Comparison of ENCODE assay signal across 8 cellular contexts in the genomic region with DNA sequence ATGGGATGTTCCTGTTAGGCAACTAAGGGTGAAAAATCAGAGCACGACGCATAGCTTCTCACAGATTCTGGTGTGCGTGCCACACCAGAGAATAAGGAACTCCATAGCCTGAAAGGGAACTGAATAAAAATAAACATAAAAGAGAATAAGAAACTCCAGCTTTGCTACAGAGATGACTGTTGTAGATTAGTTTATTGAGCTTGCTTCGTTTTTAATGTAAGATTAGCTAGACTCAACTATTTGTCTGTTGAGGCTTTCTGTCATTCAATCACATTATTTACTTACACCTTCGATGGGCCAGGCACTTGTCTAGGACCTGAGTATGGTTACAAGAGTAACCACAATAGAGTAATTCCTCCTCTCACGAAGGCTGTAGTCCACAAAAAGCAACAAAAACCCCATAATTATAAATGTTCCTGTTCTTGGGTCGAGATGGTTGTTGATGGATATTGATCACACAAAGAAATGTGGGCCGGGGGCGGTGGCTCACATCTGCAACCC. TPM values are rescaled to one million over a fixed set of nuclear protein-coding genes. Genes with fewer than 3 reads are reported as not detected.
A peak's percentile ranks its signal among the peaks of the same experiment; 100 is the strongest.
DNase-seq lines count a peak whose midpoint lies in the region; ATAC-seq, FAIRE-seq and TF ChIP-seq lines count a peak whose summit lies in the region.

No MANE protein-coding gene starts in this region.

- peaks cover 21% of the 10 kb centered on the region for H3K36me3 Mint-ChIP-seq in progenitor cell of endocrine pancreas (ENCODE audit: insufficient read depth)

- 89% methylated on average over 9 of the region's 9 CpGs; no CpG with 5 or more reads in 1 of the 2 experiments for WGBS in H1 (ENCODE audit: extremely low coverage in 1 of 2, insufficient coverage in 1 of 2, insufficient read length in 1 of 2, insufficient replicate concordance in 2 of 2, low coverage in 1 of 2, low lambda C conversion rate in 2 of 2, missing lambda C conversion rate in 1 of 2), 2 experiments

- no peak overlapping the region for H2BK12ac ChIP-seq in H1 (ENCODE audit: low read depth, low read length)

- no peak overlapping the region for H2BK120ac ChIP-seq in H1 (replicated peaks; ENCODE audit: low read depth, low read length)

- no peak overlapping the region for H3K18ac ChIP-seq in H1 (ENCODE audit: extremely low read depth, low read length)

- H4K91ac ChIP-seq in H1 (replicated peaks; ENCODE audit: insufficient read length, low read length) = no peak overlapping the region

- no peaks in the 10 kb centered on the region for H3K27me3 ChIP-seq in H1 (replicated peaks in 1 of 4; ENCODE audit: control insufficient read depth in 3 of 4, extremely low read depth in 1 of 4, insufficient read depth in 3 of 4, low read length in 3 of 4)

- peak overlapping the region; percentile 100 for H3K27ac Mint-ChIP-seq in progenitor cell of endocrine pancreas

- no peak for FAIRE-seq in H1 (lab: Jason Lieb, UNC)

- peak overlapping the region; percentile 53; the same call in 1 of the 2 replicates for H3K27ac ChIP-seq in H1 (ENCODE audit: low read depth, low read length)

- H3K14ac ChIP-seq in H1 (ENCODE audit: insufficient read length) = no peak overlapping the region

- DNase-seq in GM12864 (ENCODE audit: low read depth) (no peak), NOMO-1 treated with dmso at 0.1 percent for 144 hours (lab: John Stamatoyannopoulos, UW; ENCODE audit: unreplicated experiment) (peak; percentile 39), H1 (ENCODE audit: low read depth in 1 of 2, low spot score in 2 of 2) (no peak), progenitor cell of endocrine pancreas (ENCODE audit: low spot score, unreplicated experiment) (no peak), left lobe of liver (ENCODE audit: low spot score) (no peak), amygdala (lab: John Stamatoyannopoulos, UW) (no peak)

- TF ChIP-seq RAD21 in H1 (IDR thresholded peaks at IDR 0.05 in 1 of 2, conservative IDR thresholded peaks at IDR 0.05 in 1 of 2; ENCODE audit: low read depth in 2 of 2, low read length in 2 of 2) = no peak

- H3K4me3 ChIP-seq in GM12864 (ENCODE audit: low read depth, low read length) (peak overlapping the region; percentile 43), H1 (ENCODE audit: extremely low read depth in 1 of 4, insufficient read depth in 2 of 4, low read depth in 3 of 4, low read length in 4 of 4) (peak overlapping the region in 1 of 4 experiments; percentile 96; a peak in 2 of 8 replicates)

- ATAC-seq in GM21526 (IDR thresholded peaks at IDR 0.05; ENCODE audit: low FRiP score, unreplicated experiment) (no peak), HG03135 (IDR thresholded peaks at IDR 0.05; ENCODE audit: unreplicated experiment) (no peak), left lobe of liver (no peak)

- H3K36me3 ChIP-seq in H1 (ENCODE audit: control insufficient read depth in 2 of 4, insufficient read depth in 4 of 4, low read length in 3 of 4) = peaks cover 9 to 44% (median 23%) of the 10 kb centered on the region in 4 experiments

- H3K9me3 ChIP-seq in H1 (ENCODE audit: insufficient read depth in 2 of 2, low read depth in 1 of 2, low read length in 1 of 2) = no peaks in the 10 kb centered on the region

- H2AK5ac ChIP-seq in H1 (ENCODE audit: low read depth, low read length) = no peak overlapping the region; the same call in 1 of the 2 replicates

- peaks cover 0 to 3% (median 0%) of the 10 kb centered on the region in 4 experiments; a peak in 1 of 7 replicates for H3K4me1 ChIP-seq in H1 (replicated peaks in 1 of 4; ENCODE audit: control insufficient read depth in 3 of 4, insufficient read depth in 4 of 4, low read length in 3 of 4)

- peak overlapping the region; percentile 17; the same call in 1 of the 2 replicates for H2AFZ ChIP-seq in H1 (ENCODE audit: low read length)

- CTCF ChIA-PET in H1 (lab: Charles Lee; ENCODE audit: partially characterized antibody) = interaction anchor here (0.7 to 2.3 kb wide), 8 partner anchors 18 to 167 kb away, joined by 3 to 5 read pairs (median 4); no protein-coding TSS in a partner anchor

- TF ChIP-seq CTCF in GM12864 (IDR thresholded peaks at IDR 0.05; ENCODE audit: low read depth, low read length, missing control alignments) (no peak), H1 (IDR thresholded peaks at IDR 0.05; ENCODE audit: control extremely low read depth in 1 of 3, insufficient read depth in 1 of 3, low read depth in 1 of 3, low read length in 3 of 3) (no peak), progenitor cell of endocrine pancreas (IDR thresholded peaks at IDR 0.05; ENCODE audit: unreplicated experiment) (peak; percentile 2)

- no peaks in the 10 kb centered on the region for H3K79me1 ChIP-seq in H1 (ENCODE audit: low read depth, low read length)

- no peaks in the 10 kb centered on the region for H3K27me3 Mint-ChIP-seq in progenitor cell of endocrine pancreas

- peak overlapping the region; percentile 74 for H3K4ac ChIP-seq in H1 (replicated peaks; ENCODE audit: insufficient read length, low read depth, low read length)

- H4K8ac ChIP-seq in H1 (ENCODE audit: extremely low read depth, insufficient read depth, low read length) = no peak overlapping the region

- TF ChIP-seq POLR2A in H1 (IDR thresholded peaks at IDR 0.05; ENCODE audit: control extremely low read depth in 1 of 2, low read depth in 2 of 2, low read length in 2 of 2) = no peak

- peak overlapping the region; percentile 69 for H2BK5ac ChIP-seq in H1 (ENCODE audit: low read depth, low read length)

- no peak overlapping the region for H2BK20ac ChIP-seq in H1 (ENCODE audit: low read length)

- peaks cover 0 to 4% of the 10 kb centered on the region in 2 experiments for H4K20me1 ChIP-seq in H1 (replicated peaks in 1 of 2; ENCODE audit: control insufficient read depth in 1 of 2, insufficient read depth in 2 of 2, low read length in 2 of 2)

- TF ChIP-seq EP300 in H1 (IDR thresholded peaks at IDR 0.05; ENCODE audit: borderline replicate concordance in 1 of 2, low read depth in 2 of 2, low read length in 2 of 2) = no peak

- no peak overlapping the region for H4K5ac ChIP-seq in H1 (ENCODE audit: insufficient read length, low read depth, low read length)

- no peak overlapping the region for H2BK15ac ChIP-seq in H1 (ENCODE audit: low read length)

- no peaks in the 10 kb centered on the region for H3K23me2 ChIP-seq in H1 (ENCODE audit: low read depth, low read length)

- peak overlapping the region; percentile 98 for H3K4me3 Mint-ChIP-seq in progenitor cell of endocrine pancreas (ENCODE audit: low read depth)

- POLR2A ChIA-PET in H1 (lab: Charles Lee; ENCODE audit: partially characterized antibody) = interaction anchor here (0.6 to 47.9 kb wide), 19 partner anchors 10 to 272 kb away, joined by 3 to 1221 read pairs (median 4); partner anchors contain the start of genes KNTC1 and RSRC2

- H3K56ac ChIP-seq in H1 (replicated peaks; ENCODE audit: insufficient read length, low read depth, low read length) = no peak overlapping the region

- peaks cover 0 to 34% of the 10 kb centered on the region in 2 experiments; a peak in 2 of 4 replicates for H3K79me2 ChIP-seq in H1 (ENCODE audit: control insufficient read depth in 1 of 2, insufficient read depth in 2 of 2, low read length in 2 of 2)

- H3K4me2 ChIP-seq in H1 (ENCODE audit: insufficient read depth in 1 of 2, low read depth in 2 of 2, low read length in 2 of 2) = peak overlapping the region; percentile 46 to 55; a peak in 3 of 4 replicates

- no peaks in the 10 kb centered on the region for H3K9me3 Mint-ChIP-seq in progenitor cell of endocrine pancreas (ENCODE audit: low read depth)

- H3K23ac ChIP-seq in H1 (ENCODE audit: insufficient read length) = no peak overlapping the region

- H3K9ac ChIP-seq in H1 (replicated peaks in 1 of 4; ENCODE audit: extremely low read depth in 1 of 4, low read depth in 3 of 4, low read length in 3 of 4) = peak overlapping the region in 2 of 4 experiments; percentile 14 to 93; a peak in 4 of 7 replicates

- peaks cover 13% of the 10 kb centered on the region for H3K4me1 Mint-ChIP-seq in progenitor cell of endocrine pancreas (ENCODE audit: low read depth)

RNA-seq across cellular contexts. Expression of gene ZCCHC8, which starts 0.8 kb away (rescaled TPM):
- 27.4 and 28.9 TPM in 2 replicates for total RNA-seq in H1 (2021; fragmentation: NEBNext Ultra II Directional; extraction: Animal tissue kit (Norgen Biotek cat#: 25700))
- polyA plus RNA-seq in H1 (2011; rRNA removed) = 12.1 and 13.8 TPM in 2 replicates
- polyA plus RNA-seq in H1 (2011; cell fraction: cytosol; rRNA removed) = 20.5 TPM
- polyA plus RNA-seq in H1 (2011; cell fraction: nucleus; rRNA removed) = 22.8 TPM
- polyA plus RNA-seq in H1 (2012, experiment 1 of 2) = 18.1 to 23.6 TPM (median 19.9 TPM) in 4 replicates
- polyA plus RNA-seq in H1 (2012, experiment 2 of 2) = 2.5 TPM
- polyA plus RNA-seq in H1 (2013, experiment 1 of 2) = 22.3 TPM
- polyA plus RNA-seq in H1 (2013, experiment 2 of 2) = 20.5 TPM
- polyA minus RNA-seq in H1 (2011; rRNA and poly(A)+ RNA removed) = 16.7 and 17.3 TPM in 2 replicates
- 12.0 TPM for polyA minus RNA-seq in H1 (2011; cell fraction: cytosol; rRNA and poly(A)+ RNA removed)
- polyA minus RNA-seq in H1 (2011; cell fraction: nucleus; rRNA and poly(A)+ RNA removed) = 12.4 TPM
- total RNA-seq in progenitor cell of endocrine pancreas = 33.4 and 34.9 TPM in 2 replicates
- total RNA-seq in left lobe of liver = 9.9 TPM

RNA-seq across cellular contexts. Expression of gene RSRC2, which starts 25.2 kb away (rescaled TPM):
- 71.4 and 72.8 TPM in 2 replicates for total RNA-seq in H1 (2021; fragmentation: NEBNext Ultra II Directional; extraction: Animal tissue kit (Norgen Biotek cat#: 25700))
- polyA plus RNA-seq in H1 (2011; rRNA removed) = 8.6 and 15.9 TPM in 2 replicates
- polyA plus RNA-seq in H1 (2011; cell fraction: cytosol; rRNA removed) = 42.3 TPM
- 20.4 TPM for polyA plus RNA-seq in H1 (2011; cell fraction: nucleus; rRNA removed)
- polyA plus RNA-seq in H1 (2012, experiment 1 of 2) = 68.4 to 128 TPM (median 81.6 TPM) in 4 replicates
- polyA plus RNA-seq in H1 (2012, experiment 2 of 2) = 7.6 TPM
- polyA plus RNA-seq in H1 (2013, experiment 1 of 2) = 68.8 TPM
- 66.4 TPM for polyA plus RNA-seq in H1 (2013, experiment 2 of 2)
- 14.6 and 17.1 TPM in 2 replicates for polyA minus RNA-seq in H1 (2011; rRNA and poly(A)+ RNA removed)
- polyA minus RNA-seq in H1 (2011; cell fraction: cytosol; rRNA and poly(A)+ RNA removed) = 18.6 TPM
- polyA minus RNA-seq in H1 (2011; cell fraction: nucleus; rRNA and poly(A)+ RNA removed) = 56.0 TPM
- total RNA-seq in progenitor cell of endocrine pancreas (124 and 131 TPM in 2 replicates), left lobe of liver (25.2 TPM)

RNA-seq across cellular contexts. Expression of gene KNTC1, which starts 25.5 kb away (rescaled TPM):
- 66.6 and 80.2 TPM in 2 replicates for total RNA-seq in H1 (2021; fragmentation: NEBNext Ultra II Directional; extraction: Animal tissue kit (Norgen Biotek cat#: 25700))
- 36.3 and 52.7 TPM in 2 replicates for polyA plus RNA-seq in H1 (2011; rRNA removed)
- 50.3 TPM for polyA plus RNA-seq in H1 (2011; cell fraction: cytosol; rRNA removed)
- polyA plus RNA-seq in H1 (2011; cell fraction: nucleus; rRNA removed) = 134 TPM
- 46.9 to 62.1 TPM (median 56.5 TPM) in 4 replicates for polyA plus RNA-seq in H1 (2012, experiment 1 of 2)
- polyA plus RNA-seq in H1 (2012, experiment 2 of 2) = 2.7 TPM
- polyA plus RNA-seq in H1 (2013, experiment 1 of 2) = 100 TPM
- 90.1 TPM for polyA plus RNA-seq in H1 (2013, experiment 2 of 2)
- polyA minus RNA-seq in H1 (2011; rRNA and poly(A)+ RNA removed) = 106 and 133 TPM in 2 replicates
- polyA minus RNA-seq in H1 (2011; cell fraction: cytosol; rRNA and poly(A)+ RNA removed) = 45.5 TPM
- 152 TPM for polyA minus RNA-seq in H1 (2011; cell fraction: nucleus; rRNA and poly(A)+ RNA removed)
- total RNA-seq in progenitor cell of endocrine pancreas (62.9 and 65.4 TPM in 2 replicates), left lobe of liver (2.4 TPM)

Comparison
In these comparisons a context has a peak if more than half of its experiments do, and no peak if none do; other contexts are left out.
1. RNA of gene KNTC1, which starts 25.5 kb away (total RNA-seq): 66.6 to 80.2 TPM in H1 and 62.9 to 65.4 TPM in progenitor cell of endocrine pancreas; 2.4 TPM in left lobe of liver (single experiment); every median in the first group is over 10 times any median in the second.